Comparison of ENCODE assay signal across 24 cellular contexts in the genomic region with DNA sequence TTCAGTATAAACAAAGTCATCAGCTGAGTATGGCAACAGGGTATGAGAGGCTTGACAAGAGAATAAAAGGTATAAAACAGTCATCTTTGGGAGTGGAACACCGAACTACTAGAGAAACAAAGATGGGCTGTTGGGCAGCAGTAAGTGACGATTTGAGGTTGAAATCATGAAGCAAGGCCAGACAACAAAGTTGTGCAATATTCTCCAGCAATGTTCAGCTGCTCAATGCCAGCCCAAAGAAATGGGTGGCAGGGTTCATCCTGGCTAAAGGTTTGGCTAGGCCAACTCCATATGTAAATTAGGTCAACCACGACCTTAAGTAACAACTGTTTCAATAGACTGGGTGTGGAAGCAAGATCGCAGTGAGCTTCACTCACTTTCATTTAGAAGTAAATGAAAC. TPM values are rescaled to one million over a fixed set of nuclear protein-coding genes. Genes with fewer than 3 reads are reported as not detected.
DNase-seq lines count a peak whose midpoint lies in the region; ATAC-seq and TF ChIP-seq lines count a peak whose summit lies in the region.
"Had no signal": no experiment of that assay in that cellular context is flagged by ENCODE, and none has a peak within 500 bp of the region (broad histone marks: within the 10 kb centered on the region; RNA-seq: fewer than 3 reads in every experiment).

No MANE protein-coding gene starts in this region.

- H3K9me2 ChIP-seq in MM.1S (replicated peaks; ENCODE audit: insufficient read depth, low read length) = no peaks in the 10 kb centered on the region

- H3K27ac ChIP-seq in BLaER1 treated with 17β-estradiol and CSF1 and Interleukin-3, amounts not matched to agents 10 nM and 100 nM = peak overlapping the region in 10 of 11 experiments; percentile 4 to 65 (median 50); a peak in 18 of 22 replicates
- H3K27ac ChIP-seq in MM.1S (ENCODE audit: low read length) = peak overlapping the region; percentile 73; the same call in 1 of the 2 replicates
- H3K27ac ChIP-seq in right atrium auricular region = no peak overlapping the region
- H3K27ac ChIP-seq: ascending aorta, GM23248, neural progenitor cell, thoracic aorta, WERI-Rb-1 had no signal

- H2AFZ ChIP-seq in MM.1S (ENCODE audit: low read length) = no peak overlapping the region
- H2AFZ ChIP-seq: GM23248, neural progenitor cell had no signal

- peak overlapping the region; percentile 47 to 83 (median 71) for H3K4me2 ChIP-seq in BLaER1 treated with 17β-estradiol and CSF1 and Interleukin-3, amounts not matched to agents 10 nM and 100 nM
- H3K4me2 ChIP-seq in MM.1S (ENCODE audit: low read depth, low read length) = peak overlapping the region; percentile 22
- H3K4me2 ChIP-seq: neural progenitor cell had no signal

- peaks cover 11 to 59% (median 42%) of the 10 kb centered on the region in 11 experiments for H3K36me3 ChIP-seq in BLaER1 treated with 17β-estradiol and CSF1 and Interleukin-3, amounts not matched to agents 10 nM and 100 nM
- H3K36me3 ChIP-seq in MM.1S (replicated peaks; ENCODE audit: insufficient read depth, low read length) (no peaks in the 10 kb centered on the region), adipocyte (ENCODE audit: control insufficient read depth, insufficient read depth, low read length, severe bottlenecking) (no peaks in the 10 kb centered on the region), right atrium auricular region (no peaks in the 10 kb centered on the region)
- H3K36me3 ChIP-seq: ascending aorta, neural progenitor cell, thoracic aorta had no signal

- peaks cover 51% of the 10 kb centered on the region for H3K79me2 ChIP-seq in MM.1S (ENCODE audit: low read length)

- H3K9ac ChIP-seq in BLaER1 treated with 17β-estradiol and CSF1 and Interleukin-3, amounts not matched to agents 10 nM and 100 nM = peak overlapping the region in 3 of 11 experiments; percentile 4 to 44 (median 7); a peak in 2 of 22 replicates
- H3K9ac ChIP-seq in MM.1S (ENCODE audit: low read length) (no peak overlapping the region), adipocyte (ENCODE audit: low read length) (peak overlapping the region; percentile 57)
- H3K9ac ChIP-seq: GM23248, neural progenitor cell had no signal

- H4K20me1 ChIP-seq in BLaER1 treated with 17β-estradiol and CSF1 and Interleukin-3, amounts not matched to agents 10 nM and 100 nM = peaks cover 0 to 56% (median 6%) of the 10 kb centered on the region in 11 experiments; a peak in 8 of 22 replicates
- no peaks in the 10 kb centered on the region for H4K20me1 ChIP-seq in MM.1S (ENCODE audit: insufficient read depth, low read length)

- no peak for ATAC-seq in HG03159 (IDR thresholded peaks at IDR 0.05; ENCODE audit: unreplicated experiment)
- ATAC-seq: CD8-positive, alpha-beta T cell; stimulated activated effector memory CD8-positive, alpha-beta T cell treated with anti-CD3 and anti-CD28 coated beads, Interleukin-12 subunit alpha, Interleukin-12 subunit beta, amount 100 ng/mL, for 72 hours had no signal

- DNase-seq in MM.1S (peak; percentile 41), adipocyte (ENCODE audit: low read depth) (no peak), myocyte (ENCODE audit: low read depth) (peak; percentile 35), right atrium auricular region (ENCODE audit: low spot score) (no peak), DMS153 treated with DMSO at 0.1 percent for 48 hours (lab: John Stamatoyannopoulos, UW; ENCODE audit: unreplicated experiment) (no peak)
- DNase-seq in activated CD4-positive, CD25-positive, alpha-beta regulatory T cell treated with anti-CD3 and anti-CD28 coated beads, Interleukin-2, amount 50 U/mL, for 72 hours = no peak
- DNase-seq: ACHN; activated CD4-positive, alpha-beta memory T cell treated with anti-CD3 and anti-CD28 coated beads for 36 hours; activated naive CD4-positive, alpha-beta T cell treated with Interleukin-2 at 50 U/mL for 16 hours; activated T-cell treated with anti-CD3 and anti-CD28 coated beads, Interleukin-2, amount 50 U/mL, for 1 hour; CD8-positive, alpha-beta T cell; cerebellar nuclear complex; DMS79 treated with DMSO at 0.1 percent for 48 hours; GM23248; MG63; NCI-H524 treated with DMSO at 0.1 percent for 48 hours; SHP77; WERI-Rb-1 had no signal

- H3K4me1 ChIP-seq in BLaER1 treated with 17β-estradiol and CSF1 and Interleukin-3, amounts not matched to agents 10 nM and 100 nM = peaks cover 50 to 73% (median 54%) of the 10 kb centered on the region in 10 experiments
- H3K4me1 ChIP-seq in MM.1S (ENCODE audit: low read length) = peaks cover 46% of the 10 kb centered on the region
- H3K4me1 ChIP-seq in adipocyte (ENCODE audit: control insufficient read depth, insufficient read depth, low read length) = peaks cover 40% of the 10 kb centered on the region
- peaks cover 0 to 4% of the 10 kb centered on the region in 2 donors for H3K4me1 ChIP-seq in right atrium auricular region

- peaks cover 4 to 46% (median 38%) of the 10 kb centered on the region in 11 experiments; a peak in 20 of 22 replicates for H3K9me3 ChIP-seq in BLaER1 treated with 17β-estradiol and CSF1 and Interleukin-3, amounts not matched to agents 10 nM and 100 nM (replicated peaks in 1 of 11)
- H3K9me3 ChIP-seq in MM.1S (replicated peaks; ENCODE audit: insufficient read depth, low read length) (no peaks in the 10 kb centered on the region), adipocyte (ENCODE audit: control insufficient read depth, low read length) (no peaks in the 10 kb centered on the region), right atrium auricular region (no peaks in the 10 kb centered on the region)
- H3K9me3 ChIP-seq: ascending aorta, thoracic aorta had no signal

- no peak overlapping the region for H3K4me3 ChIP-seq in BLaER1 treated with 17β-estradiol and CSF1 and Interleukin-3, amounts not matched to agents 10 nM and 100 nM
- no peak overlapping the region for H3K4me3 ChIP-seq in MM.1S (ENCODE audit: low read length)
- no peak overlapping the region for H3K4me3 ChIP-seq in adipocyte (ENCODE audit: low read length)
- H3K4me3 ChIP-seq in right atrium auricular region = no peak overlapping the region
- H3K4me3 ChIP-seq: ascending aorta, GM23248, MG63, neural progenitor cell, thoracic aorta had no signal

- TF ChIP-seq CTCF in MM.1S (IDR thresholded peaks at IDR 0.05; ENCODE audit: low read length) = no peak
- no peak for TF ChIP-seq CTCF in right atrium auricular region (IDR thresholded peaks at IDR 0.05)

- H3K27me3 ChIP-seq in BLaER1 treated with 17β-estradiol and CSF1 and Interleukin-3, amounts not matched to agents 10 nM and 100 nM = no peaks in the 10 kb centered on the region
- no peaks in the 10 kb centered on the region for H3K27me3 ChIP-seq in MM.1S (replicated peaks; ENCODE audit: insufficient read depth, low read length)
- H3K27me3 ChIP-seq in adipocyte (replicated peaks; ENCODE audit: control insufficient read depth, insufficient read depth, low read length) = no peaks in the 10 kb centered on the region
- H3K27me3 ChIP-seq in right atrium auricular region = no peaks in the 10 kb centered on the region
- H3K27me3 ChIP-seq: ascending aorta, MG63, neural progenitor cell had no signal

- peaks cover 20% of the 10 kb centered on the region for H3F3A ChIP-seq in MM.1S (ENCODE audit: insufficient read depth, low read length)

RNA-seq across cellular contexts. Expression of gene APIP, which starts 6.2 kb away (rescaled TPM):
- total RNA-seq in myocyte (21.7 and 34.2 TPM in 2 replicates), right atrium auricular region (10 to 100 TPM; 19.1 to 20.7 TPM)
- 12.8 TPM for polyA plus RNA-seq in myocyte (2012)

RNA-seq across cellular contexts. Expression of gene PDHX, which starts 6.5 kb away (rescaled TPM):
- total RNA-seq in myocyte (64.8 and 90.9 TPM in 2 replicates), right atrium auricular region (10 to 100 TPM; 47.2 to 94.0 TPM)
- 26.1 TPM for polyA plus RNA-seq in myocyte (2012)

Comparison
In these comparisons a context has a peak if more than half of its experiments do, and no peak if none do; other contexts are left out.
1. H3K27ac ChIP-seq: peak in BLaER1 treated with 17β-estradiol and CSF1 and Interleukin-3, amounts not matched to agents 10 nM and 100 nM (10 of 11) and MM.1S (single experiment); none in right atrium auricular region (0 of 2).
2. DNase-seq: peak in MM.1S (single experiment) and myocyte (single experiment); none in adipocyte (single experiment), activated CD4-positive, CD25-positive, alpha-beta regulatory T cell treated with anti-CD3 and anti-CD28 coated beads, Interleukin-2, amount 50 U/mL, for 72 hours (single experiment), right atrium auricular region (single experiment) and DMS153 treated with DMSO at 0.1 percent for 48 hours (single experiment).